In genomic region chr6:170584181-170584953, GRCh38 we compare ENCODE assay signal across 8 cellular contexts. TPM values are rescaled to one million over a fixed set of nuclear protein-coding genes. Genes with fewer than 3 reads are reported as not detected.
DNase-seq lines count a peak whose midpoint lies in the region; ATAC-seq and TF ChIP-seq lines count a peak whose summit lies in the region.

A gene with protein sequence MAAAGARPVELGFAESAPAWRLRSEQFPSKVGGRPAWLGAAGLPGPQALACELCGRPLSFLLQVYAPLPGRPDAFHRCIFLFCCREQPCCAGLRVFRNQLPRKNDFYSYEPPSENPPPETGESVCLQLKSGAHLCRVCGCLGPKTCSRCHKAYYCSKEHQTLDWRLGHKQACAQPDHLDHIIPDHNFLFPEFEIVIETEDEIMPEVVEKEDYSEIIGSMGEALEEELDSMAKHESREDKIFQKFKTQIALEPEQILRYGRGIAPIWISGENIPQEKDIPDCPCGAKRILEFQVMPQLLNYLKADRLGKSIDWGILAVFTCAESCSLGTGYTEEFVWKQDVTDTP (minus strand): TSS chr6:170584637. CDS start chr6:170584581, 56 bp downstream.

- H2BK5ac ChIP-seq in IMR-90 (ENCODE audit: low read depth, low read length, poor library complexity, severe bottlenecking): peak within 1 kb of the TSS; percentile 53

- H3K36me3 ChIP-seq in IMR-90 (ENCODE audit: control insufficient read depth, insufficient read depth, low read length): peaks cover 12% of the 10 kb centered on the region
- H3K36me3 ChIP-seq in OCI-LY7 (ENCODE audit: insufficient read depth, low read length): peaks cover 42% of the 10 kb centered on the region
- no peaks in the 10 kb centered on the region for H3K36me3 ChIP-seq in mucosa of descending colon (ENCODE audit: low read depth)

- H3K4me2 ChIP-seq in IMR-90 (ENCODE audit: low read depth, low read length) (peak within 1 kb of the TSS; percentile 91), OCI-LY7 (ENCODE audit: low read length) (peak within 1 kb of the TSS; percentile 93)

- ATAC-seq in GM21528 (IDR thresholded peaks at IDR 0.05; ENCODE audit: low FRiP score, unreplicated experiment): peak; percentile 97
- peak; percentile 99 for ATAC-seq in IMR-90 (ENCODE audit: low read depth)
- ATAC-seq in mucosa of descending colon: peak; percentile 99

- in situ Hi-C loops in IMR-90 (cut with MboI; ENCODE audit: low sequenced_read_pairs): no loop called here

- H3K27me3 ChIP-seq in IMR-90 (ENCODE audit: control insufficient read depth, insufficient read depth, low read length): no peaks in the 10 kb centered on the region

- H3K9me1 ChIP-seq in IMR-90 (ENCODE audit: insufficient read depth, low read length): no peaks in the 10 kb centered on the region; the same call in 1 of the 2 replicates

- H4K91ac ChIP-seq in IMR-90 (ENCODE audit: insufficient read depth, low read depth, low read length): peak within 1 kb of the TSS; percentile 24; the same call in 1 of the 2 replicates

- peaks cover 3% of the 10 kb centered on the region; the same call in 1 of the 2 replicates for H3K4me1 ChIP-seq in IMR-90 (ENCODE audit: control insufficient read depth, insufficient read depth, low read length)
- peaks cover 22% of the 10 kb centered on the region for H3K4me1 ChIP-seq in OCI-LY7 (ENCODE audit: insufficient read depth, low read length, poor library complexity, severe bottlenecking)
- peaks cover 7% of the 10 kb centered on the region for H3K4me1 ChIP-seq in mucosa of descending colon (ENCODE audit: low read depth)

- H3K4me3 ChIP-seq in IMR-90 (ENCODE audit: insufficient read depth, low read depth, low read length) (peak within 1 kb of the TSS; percentile 70), OCI-LY7 (ENCODE audit: low read depth, low read length, poor library complexity, severe bottlenecking) (peak within 1 kb of the TSS; percentile 99), epithelial cell of esophagus (ENCODE audit: low read length) (peak within 1 kb of the TSS; percentile 95), mucosa of descending colon (peak within 1 kb of the TSS; percentile 83)

- H2BK120ac ChIP-seq in IMR-90 (ENCODE audit: low read depth, low read length): no peak within 1 kb of the TSS

- peak within 1 kb of the TSS; percentile 29; the same call in 1 of the 2 replicates for H2AK5ac ChIP-seq in IMR-90 (ENCODE audit: low read depth, low read length)

- H2AFZ ChIP-seq in IMR-90 (replicated peaks; ENCODE audit: low read length, poor library complexity) (peak within 1 kb of the TSS; percentile 91), OCI-LY7 (ENCODE audit: low read length) (peak within 1 kb of the TSS; percentile 71)

- POLR2A ChIA-PET in IMR-90 (lab: Charles Lee; ENCODE audit: unreplicated experiment): no interaction called here
- POLR2A ChIA-PET in OCI-LY7 (lab: Charles Lee): interaction anchor here (0.6 to 1.7 kb wide), 8 partner anchors 9 to 832 kb away, joined by 4 to 22 read pairs (median 6); partner anchors contain the start of gene TBP

- intact Hi-C loops in IMR-90 (cut with micrococcal nuclease): no loop called here
- intact Hi-C loops in OCI-LY7 (cut with micrococcal nuclease; ENCODE audit: unreplicated experiment): loop anchor here (1.0 kb wide), 1 partner anchor 30 kb away; the partner anchor contains the start of gene TBP
- intact Hi-C loops in mucosa of descending colon (cut with DNase I, micrococcal nuclease): no loop called here

- no peaks in the 10 kb centered on the region for H3K9me2 ChIP-seq in OCI-LY7 (ENCODE audit: insufficient read depth, low read length)

- no peaks in the 10 kb centered on the region; the same call in 1 of the 2 replicates for H4K20me1 ChIP-seq in IMR-90 (ENCODE audit: insufficient read depth, low read length)
- peaks cover 13% of the 10 kb centered on the region; the same call in 1 of the 2 replicates for H4K20me1 ChIP-seq in OCI-LY7 (ENCODE audit: insufficient read depth, low read length)

- CTCF ChIA-PET in IMR-90 (lab: Yijun Ruan, JAX) (interaction anchor here (0.6 kb wide), 1 partner anchor 50 kb away, joined by 3 read pairs; no protein-coding TSS in a partner anchor), OCI-LY7 (lab: Charles Lee; ENCODE audit: unreplicated experiment) (interaction anchor here (0.5 kb wide), 1 partner anchor 751 kb away, joined by 9 read pairs; no protein-coding TSS in a partner anchor)

- no peak within 1 kb of the TSS for H2BK15ac ChIP-seq in IMR-90 (ENCODE audit: low read depth, low read length)

- H3K79me1 ChIP-seq in IMR-90 (ENCODE audit: low read depth in 1 of 2, low read length in 2 of 2): peaks cover 11 to 29% of the 10 kb centered on the region in 2 experiments; a peak in 3 of 4 replicates

- peak within 1 kb of the TSS; percentile 79 to 83 for H4K8ac ChIP-seq in IMR-90 (ENCODE audit: low read depth in 2 of 2, low read length in 2 of 2)

- dilution Hi-C loops in IMR-90 (cut with HindIII; ENCODE audit: low sequenced_read_pairs, unreplicated experiment): no loop called here

- no peak for TF ChIP-seq CTCF in IMR-90 (conservative IDR thresholded peaks at IDR 0.05; ENCODE audit: low read depth, low read length)
- TF ChIP-seq CTCF in OCI-LY7 (conservative IDR thresholded peaks at IDR 0.05; ENCODE audit: low read length): no peak
- TF ChIP-seq CTCF in epithelial cell of esophagus (IDR thresholded peaks at IDR 0.05; ENCODE audit: insufficient read depth, low read depth, low read length, missing control alignments): no peak
- TF ChIP-seq CTCF in mucosa of descending colon (IDR thresholded peaks at IDR 0.05): no peak

- WGBS in IMR-90 (ENCODE audit: extremely low coverage in 2 of 2, insufficient read length in 1 of 2), 2 experiments: 0% methylated on average over 41 of the region's 81 CpGs; no CpG with 5 or more reads in 1 of the 2 experiments

- no peak within 1 kb of the TSS for H2BK20ac ChIP-seq in IMR-90 (ENCODE audit: low read depth, low read length)

- BruUV-seq in IMR-90 (replicated peaks; lab: Mats Ljungman, UMichigan) (no TSS peak), OCI-LY7 (replicated peaks; lab: Mats Ljungman, UMichigan) (no TSS peak)

- peak within 1 kb of the TSS; percentile 93 for H3K23ac ChIP-seq in IMR-90 (ENCODE audit: low read depth, low read length)

- H3K27ac ChIP-seq in IMR-90 (ENCODE audit: insufficient read depth, low read length): peak within 1 kb of the TSS; percentile 72
- peak within 1 kb of the TSS; percentile 87 for H3K27ac ChIP-seq in OCI-LY7 (ENCODE audit: low read depth, low read length, poor library complexity, severe bottlenecking)

- H3K56ac ChIP-seq in IMR-90 (ENCODE audit: extremely low read depth, insufficient read depth, low read length): peak within 1 kb of the TSS; percentile 66

- peak; percentile 76 for TF ChIP-seq POLR2A in IMR-90 (IDR thresholded peaks at IDR 0.05; ENCODE audit: low read depth, low read length)

- DNase-seq in DMS 273 (lab: John Stamatoyannopoulos, UW; ENCODE audit: unreplicated experiment) (peak; percentile 99), IMR-90 (peak; percentile 88), OCI-LY7 (ENCODE audit: low spot score) (peak; percentile 95), activated T-cell treated with anti-CD3 and anti-CD28 coated beads for 24 hours (ENCODE audit: low read depth) (peak; percentile 90), epithelial cell of esophagus (ENCODE audit: low read depth) (peak; percentile 96), mucosa of descending colon (peak; percentile 94 to 97 (median 95))
- DNase-seq in stimulated activated CD8-positive, alpha-beta memory T cell treated with anti-CD3 and anti-CD28 coated beads, Interleukin-4, amount 100 ng/mL, for 24 hours (ENCODE audit: low read depth): peak; percentile 89

- H3K14ac ChIP-seq in IMR-90 (replicated peaks; ENCODE audit: low read depth, low read length): peak within 1 kb of the TSS; percentile 83

- peak within 1 kb of the TSS; percentile 92 for H3K9ac ChIP-seq in IMR-90 (ENCODE audit: low read depth, low read length)

- peak within 1 kb of the TSS; percentile 90 for H2AK9ac ChIP-seq in IMR-90 (replicated peaks; ENCODE audit: low read depth, low read length, poor library complexity)

- H3K79me2 ChIP-seq in OCI-LY7 (ENCODE audit: insufficient read depth, low read depth, low read length): peaks cover 36% of the 10 kb centered on the region

- H3K4ac ChIP-seq in IMR-90 (ENCODE audit: low read depth, low read length): peak within 1 kb of the TSS; percentile 84

- H4K5ac ChIP-seq in IMR-90 (ENCODE audit: low read depth, low read length): peak within 1 kb of the TSS; percentile 47

- H3K18ac ChIP-seq in IMR-90 (ENCODE audit: low read depth, low read length): no peak within 1 kb of the TSS; the same call in 1 of the 2 replicates

- H3K9me3 ChIP-seq in IMR-90 (ENCODE audit: control insufficient read depth, insufficient read depth, low read length): no peaks in the 10 kb centered on the region
- no peaks in the 10 kb centered on the region for H3K9me3 ChIP-seq in OCI-LY7 (ENCODE audit: low read length)
- H3K9me3 ChIP-seq in mucosa of descending colon: no peaks in the 10 kb centered on the region

- no peak for TF ChIP-seq RAD21 in IMR-90 (IDR thresholded peaks at IDR 0.05; ENCODE audit: low read length)

TF ChIP-seq in IMR-90, 13 proteins besides CTCF, POLR2A, EP300 and RAD21 (continues in another document):
- peak; percentile 86 for TF ChIP-seq MXI1 (IDR thresholded peaks at IDR 0.05; ENCODE audit: borderline replicate concordance, low read depth, low read length)
- no peak for TF ChIP-seq CHD1 (IDR thresholded peaks at IDR 0.05; ENCODE audit: low read depth, low read length)
- no peak for TF ChIP-seq ELK1 (IDR thresholded peaks at IDR 0.05; ENCODE audit: borderline replicate concordance, low read depth, low read length)
- no peak for TF ChIP-seq RFX5 (IDR thresholded peaks at IDR 0.05; ENCODE audit: low read depth, low read length)

RNA-seq across cellular contexts. Expression of the gene that starts here (rescaled TPM):
- total RNA-seq in IMR-90 (2012; rRNA removed): 46.1 and 50.3 TPM in 2 replicates
- polyA plus RNA-seq in IMR-90 (2012; rRNA removed): 45.2 and 48.8 TPM in 2 replicates
- 15.4 and 40.9 TPM in 2 replicates for polyA plus RNA-seq in IMR-90 (2012; cell fraction: cytosol; rRNA removed)
- 34.6 and 46.8 TPM in 2 replicates for polyA plus RNA-seq in IMR-90 (2012; cell fraction: nucleus; rRNA removed; ENCODE audit: low replicate concordance)
- 92.8 and 98.5 TPM in 2 replicates for total RNA-seq in OCI-LY7 (2014; rRNA removed; shearing (Covaris generic))
- 109 and 115 TPM in 2 replicates for total RNA-seq in OCI-LY7 (2022)
- 10 to 100 TPM; 43.5 to 47.2 (median 43.7) TPM for total RNA-seq in mucosa of descending colon

Comparison
In these comparisons a context has a peak if more than half of its experiments do, and no peak if none do; other contexts are left out.
1. Peak in every context shown above with its lines: DNase-seq, ATAC-seq, H3K4me3 ChIP-seq and H3K27ac ChIP-seq.